Comparison of ENCODE assay signal across 1 cellular context in the genomic region with DNA sequence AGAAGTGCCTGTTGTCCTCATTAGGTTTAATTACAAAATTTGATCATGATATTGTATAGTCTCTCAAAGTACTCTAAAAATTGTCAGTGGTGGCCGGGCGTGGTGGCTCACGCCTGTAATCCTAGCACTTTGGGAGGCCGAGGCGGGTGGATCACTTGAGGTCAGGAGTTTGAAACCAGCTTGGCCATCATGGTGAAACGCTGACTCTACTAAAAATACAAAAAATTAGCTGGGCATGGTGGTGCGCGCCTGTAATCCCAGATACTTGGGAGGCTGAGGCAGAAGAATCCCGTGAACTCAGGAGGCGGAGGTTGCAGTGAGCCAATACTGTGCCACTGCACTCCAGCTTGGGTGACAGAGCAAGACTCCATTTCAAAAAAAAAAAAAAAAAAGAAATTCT.
TF ChIP-seq lines count a peak whose summit lies in the region.

No MANE protein-coding gene starts in this region.

TF ChIP-seq in A549, 52 proteins besides CTCF, POLR2A, EP300 and RAD21:
- peak; percentile 66 for TF ChIP-seq MAFK (IDR thresholded peaks at IDR 0.05; ENCODE audit: partially characterized antibody)
